Comparison of ENCODE assay signal across 16 cellular contexts in genomic region chr15:90580946-90581345, GRCh38. TPM values are rescaled to one million over a fixed set of nuclear protein-coding genes. Genes with fewer than 3 reads are reported as not detected.
DNase-seq lines count a peak whose midpoint lies in the region; ATAC-seq and TF ChIP-seq lines count a peak whose summit lies in the region.
"Had no signal": no experiment of that assay in that cellular context is flagged by ENCODE, and none has a peak within 500 bp of the region (broad histone marks: within the 10 kb centered on the region; RNA-seq: fewer than 3 reads in every experiment).

No MANE protein-coding gene starts in this region.

- 60 to 66% (median 60%) methylated on average over 3 of the region's 3 CpGs for WGBS in psoas muscle, 3 donors

- H3K4me3 Mint-ChIP-seq in activated CD4-positive, alpha-beta T cell treated with anti-CD3 and anti-CD28 coated beads for 36 hours: no peak overlapping the region

- H3K36me3 Mint-ChIP-seq in activated CD4-positive, alpha-beta T cell treated with anti-CD3 and anti-CD28 coated beads for 36 hours (ENCODE audit: low read depth): peaks cover 21% of the 10 kb centered on the region

- H3K4me3 ChIP-seq in psoas muscle: no peak overlapping the region
- H3K4me3 ChIP-seq: GM12878, PC-9, spleen, suprapubic skin had no signal

- TF ChIP-seq CTCF in psoas muscle (IDR thresholded peaks at IDR 0.05): no peak

- H3K9me3 Mint-ChIP-seq in activated CD4-positive, alpha-beta T cell treated with anti-CD3 and anti-CD28 coated beads for 36 hours (ENCODE audit: low read depth): no peaks in the 10 kb centered on the region

- peaks cover 54% of the 10 kb centered on the region for H3K4me1 Mint-ChIP-seq in activated CD4-positive, alpha-beta T cell treated with anti-CD3 and anti-CD28 coated beads for 36 hours

- ATAC-seq in activated CD4-positive, alpha-beta T cell treated with anti-CD3 and anti-CD28 coated beads for 36 hours: no peak
- peak in 2 of 4 donors; percentile 25 to 51 for ATAC-seq in psoas muscle
- ATAC-seq: GM12878 had no signal

- DNase-seq in activated CD4-positive, alpha-beta T cell treated with anti-CD3 and anti-CD28 coated beads for 36 hours: no peak
- no peak for DNase-seq in activated CD4-positive, alpha-beta T cell treated with anti-CD3 and anti-CD28 coated beads, Interleukin-2, amount 50 U/mL, for 48 hours
- DNase-seq in psoas muscle (no peak), nucleus accumbens (lab: John Stamatoyannopoulos, UW) (no peak), NCI-H748 treated with DMSO at 0.1 percent for 48 hours (lab: John Stamatoyannopoulos, UW) (no peak)
- DNase-seq in effector CD4-positive, alpha-beta T cell: no peak
- DNase-seq: 8988T, GF-D8, PC-9, spleen, T1000 had no signal

- H3K27ac Mint-ChIP-seq in activated CD4-positive, alpha-beta T cell treated with anti-CD3 and anti-CD28 coated beads for 36 hours: peak overlapping the region; percentile 62

- CTCF ChIA-PET in activated CD4-positive, alpha-beta T cell treated with anti-CD3 and anti-CD28 coated beads for 36 hours (lab: Charles Lee): interaction anchor here (0.7 to 1.0 kb wide), 3 partner anchors 10 to 41 kb away, joined by 3 to 4 read pairs (median 3); no protein-coding TSS in a partner anchor

- intact Hi-C loops in activated CD4-positive, alpha-beta T cell treated with anti-CD3 and anti-CD28 coated beads for 36 hours (cut with DNase I, micrococcal nuclease): no loop called here
- intact Hi-C loops in psoas muscle (cut with DNase I): no loop called here

- H3K27ac ChIP-seq in KOPT-K1 (ENCODE audit: low read depth, low read length, poor library complexity, severe bottlenecking): peak overlapping the region; percentile 78
- H3K27ac ChIP-seq in cingulate gyrus (ENCODE audit: low read depth, low read length): peak overlapping the region; percentile 63
- H3K27ac ChIP-seq in psoas muscle: peak overlapping the region; percentile 59
- H3K27ac ChIP-seq: parathyroid adenoma, PC-9, suprapubic skin had no signal

- no peaks in the 10 kb centered on the region for H3K36me3 ChIP-seq in KOPT-K1 (ENCODE audit: insufficient read depth, low read length)
- H3K36me3 ChIP-seq in psoas muscle (ENCODE audit: insufficient read depth in 1 of 2, low read depth in 1 of 2): no peaks in the 10 kb centered on the region
- H3K36me3 ChIP-seq: spleen, suprapubic skin had no signal

- H3K9me3 ChIP-seq in KOPT-K1 (ENCODE audit: insufficient read depth, low read length, poor library complexity, severe bottlenecking) (no peaks in the 10 kb centered on the region), psoas muscle (no peaks in the 10 kb centered on the region)
- H3K9me3 ChIP-seq: spleen, suprapubic skin had no signal

- POLR2A ChIA-PET in activated CD4-positive, alpha-beta T cell treated with anti-CD3 and anti-CD28 coated beads for 36 hours (lab: Charles Lee): no interaction called here

- H3K27me3 ChIP-seq in psoas muscle (ENCODE audit: insufficient read depth in 3 of 3, low read length in 2 of 3): no peaks in the 10 kb centered on the region
- H3K27me3 ChIP-seq: spleen, suprapubic skin had no signal

- peaks cover 32% of the 10 kb centered on the region for H3K4me1 ChIP-seq in psoas muscle
- H3K4me1 ChIP-seq: parathyroid adenoma had no signal

- no peaks in the 10 kb centered on the region for H3K27me3 Mint-ChIP-seq in activated CD4-positive, alpha-beta T cell treated with anti-CD3 and anti-CD28 coated beads for 36 hours

RNA-seq across cellular contexts. Expression of gene CRTC3, which starts 51.2 kb away (rescaled TPM):
- 10 to 100 TPM; 32.4 to 36.2 TPM for total RNA-seq in activated CD4-positive, alpha-beta T cell treated with anti-CD3 and anti-CD28 coated beads for 36 hours
- total RNA-seq in psoas muscle: 10 to 100 TPM; 15.3 to 30.8 (median 17.8) TPM
- 10 to 100 TPM in 1 of 3 donors, 1 to 10 TPM in 2; 6.9 to 13.5 (median 9.3) TPM for polyA plus RNA-seq in psoas muscle
